10 cellular contexts compared by ENCODE assay signal in genomic region chr3:122305818-122306621, GRCh38. TPM values are rescaled to one million over a fixed set of nuclear protein-coding genes. Genes with fewer than 3 reads are reported as not detected.
A peak's percentile ranks its signal among the peaks of the same experiment; 100 is the strongest.
DNase-seq lines count a peak whose midpoint lies in the region; ATAC-seq and TF ChIP-seq lines count a peak whose summit lies in the region.
"Had no signal": no experiment of that assay in that cellular context is flagged by ENCODE, and none has a peak within 500 bp of the region (broad histone marks: within the 10 kb centered on the region; RNA-seq: fewer than 3 reads in every experiment).

No MANE protein-coding gene starts in this region.

- H3K27ac ChIP-seq in colonic mucosa = no peak overlapping the region
- H3K27ac ChIP-seq in stomach = no peak overlapping the region

- peaks cover 19% of the 10 kb centered on the region for H3K27me3 Mint-ChIP-seq in activated naive CD8-positive, alpha-beta T cell treated with anti-CD3 and anti-CD28 coated beads, Interleukin-2, amount 10 ng/mL, durations not matched to agents 7 days and 5 days
- peaks cover 7% of the 10 kb centered on the region for H3K27me3 Mint-ChIP-seq in activated naive CD8-positive, alpha-beta T cell treated with anti-CD3 and anti-CD28 coated beads, Interleukin-2, amount 50 U/mL, for 24 hours

- H3K27me3 ChIP-seq in colonic mucosa (no peaks in the 10 kb centered on the region), stomach (no peaks in the 10 kb centered on the region)

- peaks cover under 1% of the 10 kb centered on the region for H3K4me1 Mint-ChIP-seq in activated naive CD8-positive, alpha-beta T cell treated with anti-CD3 and anti-CD28 coated beads, Interleukin-2, amount 10 ng/mL, durations not matched to agents 7 days and 5 days
- H3K4me1 Mint-ChIP-seq in activated naive CD8-positive, alpha-beta T cell treated with anti-CD3 and anti-CD28 coated beads, Interleukin-2, amount 50 U/mL, for 24 hours = peaks cover 10% of the 10 kb centered on the region
- H3K4me1 Mint-ChIP-seq: naive thymus-derived CD8-positive, alpha-beta T cell had no signal

- TF ChIP-seq EP300 in stomach (IDR thresholded peaks at IDR 0.05) = no peak

- peak; percentile 50 for ATAC-seq in activated naive CD8-positive, alpha-beta T cell treated with anti-CD3 and anti-CD28 coated beads, Interleukin-2, amount 10 ng/mL, durations not matched to agents 7 days and 5 days (ENCODE audit: low read depth)
- no peak for ATAC-seq in activated naive CD8-positive, alpha-beta T cell treated with anti-CD3 and anti-CD28 coated beads, Interleukin-2, amount 50 U/mL, for 24 hours
- ATAC-seq in GM19035 (IDR thresholded peaks at IDR 0.05; ENCODE audit: unreplicated experiment) = no peak
- ATAC-seq: naive thymus-derived CD8-positive, alpha-beta T cell had no signal

- H3K9me3 Mint-ChIP-seq in activated naive CD8-positive, alpha-beta T cell treated with anti-CD3 and anti-CD28 coated beads, Interleukin-2, amount 10 ng/mL, durations not matched to agents 7 days and 5 days = no peaks in the 10 kb centered on the region
- H3K9me3 Mint-ChIP-seq in activated naive CD8-positive, alpha-beta T cell treated with anti-CD3 and anti-CD28 coated beads, Interleukin-2, amount 50 U/mL, for 24 hours = no peaks in the 10 kb centered on the region
- H3K9me3 Mint-ChIP-seq: naive thymus-derived CD8-positive, alpha-beta T cell had no signal

- POLR2A ChIA-PET in activated naive CD8-positive, alpha-beta T cell treated with anti-CD3 and anti-CD28 coated beads, Interleukin-2, amount 10 ng/mL, durations not matched to agents 7 days and 5 days (lab: Charles Lee) = no interaction called here

- no peak for DNase-seq in activated naive CD8-positive, alpha-beta T cell treated with anti-CD3 and anti-CD28 coated beads, Interleukin-2, amount 10 ng/mL, durations not matched to agents 7 days and 5 days
- no peak for DNase-seq in activated naive CD8-positive, alpha-beta T cell treated with anti-CD3 and anti-CD28 coated beads, Interleukin-2, amount 50 U/mL, for 24 hours
- peak; percentile 62 for DNase-seq in colonic mucosa
- DNase-seq in stomach = peak; percentile 56
- DNase-seq in SHP77 treated with DMSO at 0.1 percent for 48 hours (lab: John Stamatoyannopoulos, UW) = no peak
- no peak for DNase-seq in NCI-H146 (lab: John Stamatoyannopoulos, UW)
- DNase-seq: naive thymus-derived CD8-positive, alpha-beta T cell; T-helper 2 cell had no signal

- 16 to 33% (median 18%) methylated on average over 3 of the region's 3 CpGs for WGBS in stomach, 5 donors

- no peaks in the 10 kb centered on the region for H3K36me3 ChIP-seq in colonic mucosa
- H3K36me3 ChIP-seq in stomach = no peaks in the 10 kb centered on the region

- no peak for TF ChIP-seq POLR2A in stomach (IDR thresholded peaks at IDR 0.05)

- intact Hi-C loops in colonic mucosa (cut with DNase I) (loop anchor here (2.0 kb wide), 1 partner anchor 51 kb away; no protein-coding TSS in a partner anchor), stomach (cut with DNase I; ENCODE audit: low total_unique reads) (no loop called here)

- peak overlapping the region in 1 of 2 donors; percentile 26 for H3K9ac ChIP-seq in colonic mucosa (ENCODE audit: low read depth in 2 of 2, low read length in 2 of 2)

- H3K9me3 ChIP-seq in colonic mucosa (no peaks in the 10 kb centered on the region), stomach (no peaks in the 10 kb centered on the region)

- H3K4me1 ChIP-seq in colonic mucosa (no peaks in the 10 kb centered on the region), stomach (peaks cover 0 to 13% (median 3%) of the 10 kb centered on the region in 4 donors)

- no peak overlapping the region for H3K4me3 Mint-ChIP-seq in activated naive CD8-positive, alpha-beta T cell treated with anti-CD3 and anti-CD28 coated beads, Interleukin-2, amount 10 ng/mL, durations not matched to agents 7 days and 5 days
- no peak overlapping the region for H3K4me3 Mint-ChIP-seq in activated naive CD8-positive, alpha-beta T cell treated with anti-CD3 and anti-CD28 coated beads, Interleukin-2, amount 50 U/mL, for 24 hours
- H3K4me3 Mint-ChIP-seq: naive thymus-derived CD8-positive, alpha-beta T cell had no signal

- H3K4me3 ChIP-seq in colonic mucosa (no peak overlapping the region), stomach (no peak overlapping the region)

- no peaks in the 10 kb centered on the region for H3K36me3 Mint-ChIP-seq in activated naive CD8-positive, alpha-beta T cell treated with anti-CD3 and anti-CD28 coated beads, Interleukin-2, amount 10 ng/mL, durations not matched to agents 7 days and 5 days
- no peaks in the 10 kb centered on the region for H3K36me3 Mint-ChIP-seq in activated naive CD8-positive, alpha-beta T cell treated with anti-CD3 and anti-CD28 coated beads, Interleukin-2, amount 50 U/mL, for 24 hours (ENCODE audit: low read depth)
- H3K36me3 Mint-ChIP-seq: naive thymus-derived CD8-positive, alpha-beta T cell had no signal

- TF ChIP-seq CTCF in LNCAP (IDR thresholded peaks at IDR 0.05) (peak; percentile 68), colonic mucosa (IDR thresholded peaks at IDR 0.05) (peak; percentile 25), stomach (IDR thresholded peaks at IDR 0.05) (peak in 2 of 7 experiments; percentile 30 to 39)

- H3K27ac Mint-ChIP-seq in activated naive CD8-positive, alpha-beta T cell treated with anti-CD3 and anti-CD28 coated beads, Interleukin-2, amount 10 ng/mL, durations not matched to agents 7 days and 5 days = no peak overlapping the region
- H3K27ac Mint-ChIP-seq in activated naive CD8-positive, alpha-beta T cell treated with anti-CD3 and anti-CD28 coated beads, Interleukin-2, amount 50 U/mL, for 24 hours = no peak overlapping the region

RNA-seq across cellular contexts. Expression of gene CSTA, which starts 19.0 kb away (rescaled TPM):
- not detected for total RNA-seq in activated naive CD8-positive, alpha-beta T cell treated with anti-CD3 and anti-CD28 coated beads, Interleukin-2, amount 10 ng/mL, durations not matched to agents 7 days and 5 days
- 1 to 10 TPM in 1 of 2 donors, not detected in 1; 1.2 TPM for total RNA-seq in colonic mucosa
- total RNA-seq in stomach = 1 to 10 TPM in 1 of 5 donors, not detected in 4; 4.6 TPM
- 1,000 to 10,000 TPM in 1 of 3 donors, 10 to 100 TPM in 1, 1 to 10 TPM in 1; 8.8 to 1,479 (median 86.0) TPM for polyA plus RNA-seq in stomach
- total RNA-seq: naive thymus-derived CD8-positive, alpha-beta T cell had no signal

Comparison
In these comparisons a context has a peak if more than half of its experiments do, and no peak if none do; other contexts are left out.
1. DNase-seq: peak in colonic mucosa (single experiment) and stomach (single experiment); none in activated naive CD8-positive, alpha-beta T cell treated with anti-CD3 and anti-CD28 coated beads, Interleukin-2, amount 10 ng/mL, durations not matched to agents 7 days and 5 days (single experiment), activated naive CD8-positive, alpha-beta T cell treated with anti-CD3 and anti-CD28 coated beads, Interleukin-2, amount 50 U/mL, for 24 hours (single experiment), SHP77 treated with DMSO at 0.1 percent for 48 hours (single experiment) and NCI-H146 (single experiment).